Comparison of ENCODE assay signal across 19 cellular contexts in genomic region chr6:111430605-111431378, GRCh38. TPM values are rescaled to one million over a fixed set of nuclear protein-coding genes. Genes with fewer than 3 reads are reported as not detected.
DNase-seq lines count a peak whose midpoint lies in the region; ATAC-seq and TF ChIP-seq lines count a peak whose summit lies in the region.
"Had no signal": no experiment of that assay in that cellular context is flagged by ENCODE, and none has a peak within 500 bp of the region (broad histone marks: within the 10 kb centered on the region; RNA-seq: fewer than 3 reads in every experiment).

No MANE protein-coding gene starts in this region.

- intact Hi-C loops in spleen (cut with DNase I; ENCODE audit: low total_unique reads) = no loop called here

- peaks cover 5% of the 10 kb centered on the region for H3K36me3 Mint-ChIP-seq in T-helper 17 cell (ENCODE audit: low read depth)
- H3K36me3 Mint-ChIP-seq in nephron (ENCODE audit: low read depth) = peaks cover 80% of the 10 kb centered on the region

- H3K27ac Mint-ChIP-seq in T-helper 17 cell = peak overlapping the region; percentile 0
- peak overlapping the region in 2 of 3 experiments; percentile 10 to 64 for H3K27ac Mint-ChIP-seq in nephron

- H3K36me3 ChIP-seq in BE2C (no peaks in the 10 kb centered on the region), spleen (peaks cover 0 to 19% (median 0%) of the 10 kb centered on the region in 6 donors)

- H3K4me1 ChIP-seq in BE2C (no peaks in the 10 kb centered on the region), spleen (peaks cover 9 to 31% (median 21%) of the 10 kb centered on the region in 6 donors)
- H3K4me1 ChIP-seq: Caco-2 had no signal

- H3K27ac ChIP-seq in spleen = no peak overlapping the region
- H3K27ac ChIP-seq: 22Rv1, BLaER1, HL-60, SK-N-MC had no signal

- no peaks in the 10 kb centered on the region for H3K27me3 Mint-ChIP-seq in T-helper 17 cell
- H3K27me3 Mint-ChIP-seq in nephron (ENCODE audit: low read depth) = no peaks in the 10 kb centered on the region

- TF ChIP-seq CTCF in BE2C (IDR thresholded peaks at IDR 0.05; ENCODE audit: low read depth, low read length) (no peak), nephron (IDR thresholded peaks at IDR 0.05; ENCODE audit: unreplicated experiment in 3 of 3) (no peak), spleen (IDR thresholded peaks at IDR 0.05 in 8 of 11, conservative IDR thresholded peaks at IDR 0.05 in 3 of 11) (no peak)

- DNase-seq in DMS 273 (lab: John Stamatoyannopoulos, UW; ENCODE audit: unreplicated experiment) (peak; percentile 48), DMS 273 treated with DMSO at 0.1 percent for 48 hours (lab: John Stamatoyannopoulos, UW) (no peak), BE2C (peak; percentile 14), T-helper 17 cell (no peak), spleen (no peak), Kasumi-1 (lab: John Stamatoyannopoulos, UW) (no peak), mucosa of gallbladder (ENCODE audit: low spot score) (no peak)
- DNase-seq: Caco-2, DMS79, GDM1, KG1, NCI-H1092, NCI-H510A treated with DMSO at 0.1 percent for 48 hours, PC-3 had no signal

- H3K4me3 ChIP-seq in BE2C (ENCODE audit: low read depth, low read length) (no peak overlapping the region), spleen (no peak overlapping the region)
- H3K4me3 ChIP-seq: BLaER1, SK-N-MC had no signal

- H3K4me3 Mint-ChIP-seq in T-helper 17 cell (no peak overlapping the region), nephron (no peak overlapping the region)

- H3K4me1 Mint-ChIP-seq in T-helper 17 cell (peaks cover 24% of the 10 kb centered on the region), nephron (no peaks in the 10 kb centered on the region)

- H3K9me3 Mint-ChIP-seq in nephron = peaks cover 62% of the 10 kb centered on the region

- H3K27me3 ChIP-seq in BE2C (no peaks in the 10 kb centered on the region), spleen (replicated peaks in 1 of 7) (no peaks in the 10 kb centered on the region)
- H3K27me3 ChIP-seq: BLaER1 had no signal

- H3K9me3 ChIP-seq in BE2C (no peaks in the 10 kb centered on the region), T-helper 17 cell (ENCODE audit: control insufficient read depth, low read length, poor library complexity, severe bottlenecking) (no peaks in the 10 kb centered on the region), spleen (peaks cover 3 to 29% (median 21%) of the 10 kb centered on the region in 8 donors)

- ATAC-seq in T-helper 17 cell = no peak
- ATAC-seq: PC-3 had no signal

- no peak for TF ChIP-seq POLR2A in spleen (IDR thresholded peaks at IDR 0.05)

- 92 to 99% (median 96%) methylated on average over 11 of the region's 11 CpGs for WGBS in spleen, 5 donors

RNA-seq across cellular contexts. Expression of gene REV3L, which starts 52.2 kb away (rescaled TPM):
- polyA plus RNA-seq in BE2C (2012; ENCODE audit: insufficient read depth, insufficient read length, low read depth) = 40.9 TPM
- total RNA-seq in T-helper 17 cell = 10 to 100 TPM; 18.9 to 19.8 TPM
- 10 to 100 TPM; 20.2 to 60.9 (median 37.0) TPM for total RNA-seq in spleen
- 1 to 10 TPM; 7.7 to 9.2 (median 8.4) TPM for polyA plus RNA-seq in spleen
- total RNA-seq in mucosa of gallbladder = 19.0 TPM

Comparison
In these comparisons a context has a peak if more than half of its experiments do, and no peak if none do; other contexts are left out.
1. DNase-seq: peak in DMS 273 (single experiment) and BE2C (single experiment); none in DMS 273 treated with DMSO at 0.1 percent for 48 hours (single experiment), T-helper 17 cell (0 of 3), spleen (single experiment), Kasumi-1 (0 of 2) and mucosa of gallbladder (single experiment).